Comparison of ENCODE assay signal across 8 cellular contexts in the genomic region with DNA sequence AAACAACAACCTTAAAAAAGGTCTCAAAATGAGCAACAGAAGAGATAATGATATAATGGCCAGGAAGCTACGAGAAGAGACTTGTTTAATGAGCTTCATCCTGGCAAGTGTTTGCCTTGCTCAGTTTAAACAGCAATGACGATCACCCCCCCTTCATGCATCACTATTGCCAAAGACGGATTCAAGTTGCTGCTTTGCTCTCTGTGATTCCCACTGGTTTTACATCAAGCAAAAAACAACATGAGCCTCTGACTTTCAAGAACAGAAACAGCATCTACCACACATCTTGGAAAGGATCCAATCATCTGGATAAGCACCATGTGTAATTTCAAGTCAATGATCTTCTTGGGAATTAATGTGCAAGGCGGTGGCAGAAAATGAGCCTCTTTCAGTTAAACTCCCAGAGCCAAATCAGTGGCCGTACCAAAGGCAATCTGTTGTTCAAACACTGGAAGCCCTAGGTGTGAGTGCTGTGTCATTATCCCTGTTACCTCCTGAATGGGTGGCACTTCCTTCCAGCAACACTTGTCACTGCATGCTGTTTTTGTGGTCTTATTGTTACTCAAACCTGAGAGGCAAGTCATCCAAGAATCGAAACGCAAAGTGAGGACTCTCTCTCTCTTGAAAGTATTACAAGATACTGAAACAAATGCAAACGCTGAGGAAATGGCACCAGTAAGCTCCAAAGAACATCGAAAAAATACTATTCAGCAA.
A peak's percentile ranks its signal among the peaks of the same experiment; 100 is the strongest.
DNase-seq lines count a peak whose midpoint lies in the region; ATAC-seq and TF ChIP-seq lines count a peak whose summit lies in the region.

No MANE protein-coding gene starts in this region.

- H3K9ac ChIP-seq in smooth muscle cell (ENCODE audit: low read depth): no peak overlapping the region

- H3K4me3 ChIP-seq in CD8-positive, alpha-beta memory T cell (ENCODE audit: low read length): no peak overlapping the region
- no peak overlapping the region for H3K4me3 ChIP-seq in smooth muscle cell

- peaks cover 10% of the 10 kb centered on the region for H3K4me1 ChIP-seq in CD8-positive, alpha-beta memory T cell (ENCODE audit: insufficient read depth, low read length)
- peaks cover 11% of the 10 kb centered on the region for H3K4me1 ChIP-seq in smooth muscle cell (ENCODE audit: low read depth)

- CTCF ChIA-PET in CD8-positive, alpha-beta memory T cell (lab: Charles Lee): no interaction called here

- H3K9me3 ChIP-seq in CD8-positive, alpha-beta memory T cell (ENCODE audit: low read length): no peaks in the 10 kb centered on the region
- no peaks in the 10 kb centered on the region for H3K9me3 ChIP-seq in smooth muscle cell (replicated peaks; ENCODE audit: low read depth)

- peaks cover 37 to 58% (median 55%) of the 10 kb centered on the region in 3 donors for H3K4me1 Mint-ChIP-seq in CD8-positive, alpha-beta memory T cell

- H3K9me3 Mint-ChIP-seq in CD8-positive, alpha-beta memory T cell: no peaks in the 10 kb centered on the region

- H3K27me3 Mint-ChIP-seq in CD8-positive, alpha-beta memory T cell: peaks cover 0 to 1% of the 10 kb centered on the region in 2 donors

- peak overlapping the region in 6 of 8 donors; percentile 12 to 79 (median 52) for H3K27ac Mint-ChIP-seq in CD8-positive, alpha-beta memory T cell

- WGBS in smooth muscle cell (ENCODE audit: low lambda C conversion rate): 72% methylated on average over 9 of the region's 9 CpGs

- H3K27ac ChIP-seq in CD8-positive, alpha-beta memory T cell (ENCODE audit: low read depth, low read length): no peak overlapping the region
- H3K27ac ChIP-seq in smooth muscle cell (ENCODE audit: low read depth): peak overlapping the region; percentile 20

- H3K27me3 ChIP-seq in CD8-positive, alpha-beta memory T cell (ENCODE audit: insufficient read depth, low read length, poor library complexity, severe bottlenecking): no peaks in the 10 kb centered on the region
- H3K27me3 ChIP-seq in smooth muscle cell (ENCODE audit: low read depth): no peaks in the 10 kb centered on the region

- H2AFZ ChIP-seq in smooth muscle cell (ENCODE audit: low read depth): no peak overlapping the region

- POLR2A ChIA-PET in CD8-positive, alpha-beta memory T cell (lab: Charles Lee): no interaction called here

- peaks cover 4 to 19% (median 8%) of the 10 kb centered on the region in 3 donors for H3K36me3 Mint-ChIP-seq in CD8-positive, alpha-beta memory T cell

- peaks cover 11% of the 10 kb centered on the region for H3K79me2 ChIP-seq in smooth muscle cell (ENCODE audit: low read depth)

- H3K4me2 ChIP-seq in smooth muscle cell: no peak overlapping the region

- peaks cover 71% of the 10 kb centered on the region for H4K20me1 ChIP-seq in smooth muscle cell (ENCODE audit: low read depth)

- no peaks in the 10 kb centered on the region for H3K36me3 ChIP-seq in CD8-positive, alpha-beta memory T cell (ENCODE audit: insufficient read depth, low read length)
- no peaks in the 10 kb centered on the region for H3K36me3 ChIP-seq in smooth muscle cell (ENCODE audit: low read depth)

- H3K4me3 Mint-ChIP-seq in CD8-positive, alpha-beta memory T cell: peak overlapping the region in 2 of 7 donors; percentile 6

- ATAC-seq in GM19467 (IDR thresholded peaks at IDR 0.05; ENCODE audit: unreplicated experiment): peak; percentile 69

- DNase-seq in CD8-positive, alpha-beta memory T cell: peak in 1 of 5 donors; percentile 5
- DNase-seq in NCI-H146 treated with DMSO at 0.1 percent for 48 hours (lab: John Stamatoyannopoulos, UW; ENCODE audit: unreplicated experiment) (peak; percentile 24), smooth muscle cell (lab: John Stamatoyannopoulos, UW; ENCODE audit: unreplicated experiment) (no peak), cerebellar cortex (ENCODE audit: low spot score) (no peak), islet precursor cell (no peak), globus pallidus (ENCODE audit: low spot score) (no peak)
- DNase-seq in activated naive CD4-positive, alpha-beta T cell treated with anti-CD3 and anti-CD28 coated beads, Interleukin-2, amount 50 U/mL, for 16 hours: peak; percentile 16

- no peaks in the 10 kb centered on the region for H3F3A ChIP-seq in smooth muscle cell (ENCODE audit: low read depth)

- TF ChIP-seq CTCF in smooth muscle cell (IDR thresholded peaks at IDR 0.05; ENCODE audit: borderline replicate concordance, insufficient read depth, poor library complexity, severe bottlenecking): no peak

Comparison
In these comparisons a context has a peak if more than half of its experiments do, and no peak if none do; other contexts are left out.
1. DNase-seq: peak in NCI-H146 treated with DMSO at 0.1 percent for 48 hours (single experiment) and activated naive CD4-positive, alpha-beta T cell treated with anti-CD3 and anti-CD28 coated beads, Interleukin-2, amount 50 U/mL, for 16 hours (single experiment); none in smooth muscle cell (single experiment), cerebellar cortex (single experiment), islet precursor cell (single experiment) and globus pallidus (single experiment).